ENCODE assay signal across 31 cellular contexts in the genomic region with DNA sequence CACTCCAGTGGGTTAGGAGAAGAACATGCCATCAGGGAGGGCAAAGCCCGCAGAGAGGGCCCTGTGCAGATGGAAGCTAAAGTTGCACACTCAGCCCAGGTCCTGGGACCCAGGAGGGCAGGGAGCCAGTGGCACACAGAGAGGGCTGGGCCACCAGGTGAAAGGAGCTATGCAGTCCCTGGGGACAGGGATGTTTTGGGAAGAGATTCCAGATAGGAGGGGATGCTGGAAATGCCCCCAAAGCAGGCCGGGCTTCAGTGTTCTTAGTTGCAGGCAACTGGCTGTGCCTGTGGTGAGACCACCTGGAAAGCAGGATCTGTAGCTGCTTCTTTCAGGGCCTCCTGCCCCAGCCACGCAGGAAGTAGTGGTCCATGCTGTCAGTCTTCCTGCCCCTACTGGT. TPM values are rescaled to one million over a fixed set of nuclear protein-coding genes. Genes with fewer than 3 reads are reported as not detected.
"Had no signal": no experiment of that assay in that cellular context is flagged by ENCODE, and none has a peak within 500 bp of the region (broad histone marks: within the 10 kb centered on the region; RNA-seq: fewer than 3 reads in every experiment).

No MANE protein-coding gene starts in this region.

- H3K27ac Mint-ChIP-seq: activated CD4-positive, alpha-beta memory T cell treated with anti-CD3 and anti-CD28 coated beads for 36 hours; activated CD4-positive, alpha-beta T cell treated with anti-CD3 and anti-CD28 coated beads for 36 hours; activated CD4-positive, alpha-beta T cell treated with anti-CD3 and anti-CD28 coated beads, Interleukin-2, amount 10 ng/mL, durations not matched to agents 24 days and 14 days; activated CD8-positive, alpha-beta memory T cell treated with anti-CD3 and anti-CD28 coated beads, Interleukin-2, amount 10 ng/mL, durations not matched to agents 7 days and 5 days; activated CD8-positive, alpha-beta T cell treated with anti-CD3 and anti-CD28 coated beads, Interleukin-2, amount 10 ng/mL, durations not matched to agents 7 days and 5 days; activated naive CD4-positive, alpha-beta T cell treated with anti-CD3 and anti-CD28 coated beads for 36 hours; activated naive CD4-positive, alpha-beta T cell treated with anti-CD3 and anti-CD28 coated beads, Interleukin-2, amount 50 U/mL, for 24 hours; activated naive CD8-positive, alpha-beta T cell treated with anti-CD3 and anti-CD28 coated beads for 36 hours; activated naive CD8-positive, alpha-beta T cell treated with anti-CD3 and anti-CD28 coated beads, Interleukin-2, amount 50 U/mL, for 24 hours; activated T-helper 1 cell treated with anti-CD3 and anti-CD28 coated beads, Interleukin-12 subunit alpha, Interleukin-12 subunit beta, Interleukin-2, Interleukin-4 antibody, amounts not matched to agents 30 ng/mL and 10 ng/mL and 1 ng/mL, durations not matched to agents 14 hours and 24 hours and 36 hours; activated T-helper 2 cell treated with anti-CD3 and anti-CD28 coated beads, Interferon-gamma antibody, Interleukin-2, Interleukin-4, amounts not matched to agents 10 μg/mL and 5 μg/mL and 100 μg/mL, durations not matched to agents 14 hours and 24 hours and 36 hours; dendritic cell treated with granulocyte-macrophage colony-stimulating factor and Interleukin-4, amounts not matched to agents 40 ng/mL and 50 ng/mL, for 4 days; endodermal cell had no signal

- H3K4me3 Mint-ChIP-seq: activated CD4-positive, alpha-beta memory T cell treated with anti-CD3 and anti-CD28 coated beads for 36 hours; activated CD4-positive, alpha-beta T cell treated with anti-CD3 and anti-CD28 coated beads for 36 hours; activated CD4-positive, alpha-beta T cell treated with anti-CD3 and anti-CD28 coated beads, Interleukin-2, amount 10 ng/mL, durations not matched to agents 24 days and 14 days; activated CD8-positive, alpha-beta memory T cell treated with anti-CD3 and anti-CD28 coated beads, Interleukin-2, amount 10 ng/mL, durations not matched to agents 7 days and 5 days; activated CD8-positive, alpha-beta T cell treated with anti-CD3 and anti-CD28 coated beads, Interleukin-2, amount 10 ng/mL, durations not matched to agents 7 days and 5 days; activated naive CD4-positive, alpha-beta T cell treated with anti-CD3 and anti-CD28 coated beads for 36 hours; activated naive CD4-positive, alpha-beta T cell treated with anti-CD3 and anti-CD28 coated beads, Interleukin-2, amount 50 U/mL, for 24 hours; activated naive CD8-positive, alpha-beta T cell treated with anti-CD3 and anti-CD28 coated beads for 36 hours; activated naive CD8-positive, alpha-beta T cell treated with anti-CD3 and anti-CD28 coated beads, Interleukin-2, amount 50 U/mL, for 24 hours; activated T-helper 1 cell treated with anti-CD3 and anti-CD28 coated beads, Interleukin-12 subunit alpha, Interleukin-12 subunit beta, Interleukin-2, Interleukin-4 antibody, amounts not matched to agents 30 ng/mL and 10 ng/mL and 1 ng/mL, durations not matched to agents 14 hours and 24 hours and 36 hours; dendritic cell treated with granulocyte-macrophage colony-stimulating factor and Interleukin-4, amounts not matched to agents 40 ng/mL and 50 ng/mL, for 4 days; endodermal cell had no signal

- H3K36me3 ChIP-seq: adrenal gland had no signal

- H3K27ac ChIP-seq: adrenal gland, body of pancreas, coronary artery, dorsolateral prefrontal cortex had no signal

- H3K27me3 Mint-ChIP-seq: activated CD4-positive, alpha-beta T cell treated with anti-CD3 and anti-CD28 coated beads for 36 hours; activated CD4-positive, alpha-beta T cell treated with anti-CD3 and anti-CD28 coated beads, Interleukin-2, amount 10 ng/mL, durations not matched to agents 24 days and 14 days; activated naive CD4-positive, alpha-beta T cell treated with anti-CD3 and anti-CD28 coated beads, Interleukin-2, amount 50 U/mL, for 24 hours; activated naive CD8-positive, alpha-beta T cell treated with anti-CD3 and anti-CD28 coated beads for 36 hours; activated naive CD8-positive, alpha-beta T cell treated with anti-CD3 and anti-CD28 coated beads, Interleukin-2, amount 50 U/mL, for 24 hours; dendritic cell treated with granulocyte-macrophage colony-stimulating factor and Interleukin-4, amounts not matched to agents 40 ng/mL and 50 ng/mL, for 4 days had no signal

- H3K36me3 Mint-ChIP-seq: activated CD4-positive, alpha-beta memory T cell treated with anti-CD3 and anti-CD28 coated beads for 36 hours; activated CD8-positive, alpha-beta memory T cell treated with anti-CD3 and anti-CD28 coated beads, Interleukin-2, amount 10 ng/mL, durations not matched to agents 7 days and 5 days; activated naive CD4-positive, alpha-beta T cell treated with anti-CD3 and anti-CD28 coated beads, Interleukin-2, amount 50 U/mL, for 24 hours; activated naive CD8-positive, alpha-beta T cell treated with anti-CD3 and anti-CD28 coated beads for 36 hours had no signal

- H3K27me3 ChIP-seq: adrenal gland, body of pancreas, dorsolateral prefrontal cortex had no signal

- H3K4me3 ChIP-seq: adrenal gland, body of pancreas, coronary artery, dorsolateral prefrontal cortex had no signal

- H3K9me3 ChIP-seq: adrenal gland, body of pancreas had no signal

- H3K4me1 ChIP-seq: adrenal gland, body of pancreas had no signal

- H3K9me3 Mint-ChIP-seq: activated CD4-positive, alpha-beta memory T cell treated with anti-CD3 and anti-CD28 coated beads for 36 hours; activated CD4-positive, alpha-beta T cell treated with anti-CD3 and anti-CD28 coated beads, Interleukin-2, amount 10 ng/mL, durations not matched to agents 24 days and 14 days; activated naive CD4-positive, alpha-beta T cell treated with anti-CD3 and anti-CD28 coated beads for 36 hours; activated naive CD4-positive, alpha-beta T cell treated with anti-CD3 and anti-CD28 coated beads, Interleukin-2, amount 50 U/mL, for 24 hours; activated naive CD8-positive, alpha-beta T cell treated with anti-CD3 and anti-CD28 coated beads for 36 hours; activated naive CD8-positive, alpha-beta T cell treated with anti-CD3 and anti-CD28 coated beads, Interleukin-2, amount 50 U/mL, for 24 hours; activated T-helper 1 cell treated with anti-CD3 and anti-CD28 coated beads, Interleukin-12 subunit alpha, Interleukin-12 subunit beta, Interleukin-2, Interleukin-4 antibody, amounts not matched to agents 30 ng/mL and 10 ng/mL and 1 ng/mL, durations not matched to agents 14 hours and 24 hours and 36 hours; activated T-helper 2 cell treated with anti-CD3 and anti-CD28 coated beads, Interferon-gamma antibody, Interleukin-2, Interleukin-4, amounts not matched to agents 10 μg/mL and 5 μg/mL and 100 μg/mL, durations not matched to agents 14 hours and 24 hours and 36 hours; dendritic cell treated with granulocyte-macrophage colony-stimulating factor and Interleukin-4, amounts not matched to agents 40 ng/mL and 50 ng/mL, for 4 days; endodermal cell had no signal

- DNase-seq: activated CD4-positive, alpha-beta memory T cell treated with anti-CD3 and anti-CD28 coated beads for 36 hours; activated CD4-positive, alpha-beta T cell treated with anti-CD3 and anti-CD28 coated beads for 36 hours; activated CD4-positive, alpha-beta T cell treated with anti-CD3 and anti-CD28 coated beads, Interleukin-2, amount 10 ng/mL, durations not matched to agents 24 days and 14 days; activated CD4-positive, CD25-positive, alpha-beta regulatory T cell; activated CD4-positive, CD25-positive, alpha-beta regulatory T cell treated with anti-CD3 and anti-CD28 coated beads, Interleukin-2, amount 50 U/mL, for 72 hours; activated CD8-positive, alpha-beta memory T cell treated with anti-CD3 and anti-CD28 coated beads, Interleukin-2, amount 10 ng/mL, durations not matched to agents 7 days and 5 days; activated CD8-positive, alpha-beta memory T cell treated with anti-CD3 and anti-CD28 coated beads, Interleukin-2, amount 50 U/mL, for 4 hours; activated CD8-positive, alpha-beta T cell treated with anti-CD3 and anti-CD28 coated beads, Interleukin-2, amount 10 ng/mL, durations not matched to agents 7 days and 5 days; activated effector memory CD4-positive, alpha-beta T cell treated with anti-CD3 and anti-CD28 coated beads, Interleukin-2, amount 50 U/mL, for 16 hours; activated naive CD4-positive, alpha-beta T cell treated with anti-CD3 and anti-CD28 coated beads for 36 hours; activated naive CD8-positive, alpha-beta T cell treated with anti-CD3 and anti-CD28 coated beads for 36 hours; activated naive CD8-positive, alpha-beta T cell treated with anti-CD3 and anti-CD28 coated beads, Interleukin-2, amount 50 U/mL, for 24 hours; activated T-cell treated with anti-CD3 and anti-CD28 coated beads, Interleukin-2, amount 50 U/mL, for 1 hour; activated T-cell treated with anti-CD3 and anti-CD28 coated beads, Interleukin-2, amount 50 U/mL, for 48 hours; adrenal gland; amygdala; aorta; body of pancreas; central memory CD4-positive, alpha-beta T cell; dorsolateral prefrontal cortex; effector memory CD4-positive, alpha-beta T cell; endodermal cell; foreskin fibroblast; T-helper 2 cell had no signal

- H3K4me1 Mint-ChIP-seq: activated CD4-positive, alpha-beta T cell treated with anti-CD3 and anti-CD28 coated beads for 36 hours; activated CD4-positive, alpha-beta T cell treated with anti-CD3 and anti-CD28 coated beads, Interleukin-2, amount 10 ng/mL, durations not matched to agents 24 days and 14 days; activated CD8-positive, alpha-beta memory T cell treated with anti-CD3 and anti-CD28 coated beads, Interleukin-2, amount 10 ng/mL, durations not matched to agents 7 days and 5 days; activated naive CD4-positive, alpha-beta T cell treated with anti-CD3 and anti-CD28 coated beads, Interleukin-2, amount 50 U/mL, for 24 hours; activated naive CD8-positive, alpha-beta T cell treated with anti-CD3 and anti-CD28 coated beads for 36 hours; activated naive CD8-positive, alpha-beta T cell treated with anti-CD3 and anti-CD28 coated beads, Interleukin-2, amount 50 U/mL, for 24 hours; endodermal cell had no signal

RNA-seq across cellular contexts. Expression of a gene that starts 19.6 kb away (rescaled TPM):
- total RNA-seq: activated CD4-positive, alpha-beta T cell treated with anti-CD3 and anti-CD28 coated beads, Interleukin-2, amount 10 ng/mL, durations not matched to agents 24 days and 14 days; activated CD8-positive, alpha-beta T cell treated with anti-CD3 and anti-CD28 coated beads, Interleukin-2, amount 10 ng/mL, durations not matched to agents 7 days and 5 days; activated T-helper 1 cell treated with anti-CD3 and anti-CD28 coated beads, Interleukin-12 subunit alpha, Interleukin-12 subunit beta, Interleukin-2, Interleukin-4 antibody, amounts not matched to agents 30 ng/mL and 10 ng/mL and 1 ng/mL, durations not matched to agents 14 hours and 24 hours and 36 hours; cerebellum; endodermal cell; frontal cortex had no signal
